Comparison of ENCODE assay signal across 24 cellular contexts in genomic region chr17:17806035-17806434, GRCh38. TPM values are rescaled to one million over a fixed set of nuclear protein-coding genes. Genes with fewer than 3 reads are reported as not detected.
A peak's percentile ranks its signal among the peaks of the same experiment; 100 is the strongest.
DNase-seq lines count a peak whose midpoint lies in the region; ATAC-seq and TF ChIP-seq lines count a peak whose summit lies in the region.
"Had no signal": no experiment of that assay in that cellular context is flagged by ENCODE, and none has a peak within 500 bp of the region (broad histone marks: within the 10 kb centered on the region; RNA-seq: fewer than 3 reads in every experiment).

No MANE protein-coding gene starts in this region.

- no peaks in the 10 kb centered on the region for H3K9me3 ChIP-seq in skeletal muscle tissue (ENCODE audit: control insufficient read depth in 3 of 3, low read length in 3 of 3)
- H3K9me3 ChIP-seq: BE2C, upper lobe of right lung had no signal

- H3K4me3 Mint-ChIP-seq in HFFc6, result peak overlapping the region; percentile 20; the same call in 1 of the 2 replicates
- peak overlapping the region; percentile 63 for H3K4me3 Mint-ChIP-seq in endothelial cell (ENCODE audit: unreplicated experiment)
- H3K4me3 Mint-ChIP-seq: activated B cell treated with CpG ODN at 0.5 μM for 24 hours; activated CD4-positive, alpha-beta memory T cell treated with anti-CD3 and anti-CD28 coated beads for 36 hours had no signal

- no peaks in the 10 kb centered on the region for H3K36me3 Mint-ChIP-seq in activated naive CD4-positive, alpha-beta T cell treated with anti-CD3 and anti-CD28 coated beads, Interleukin-2, amount 50 U/mL, for 72 hours
- H3K36me3 Mint-ChIP-seq in HFFc6 (ENCODE audit: low read depth), result peaks cover 19% of the 10 kb centered on the region
- peaks cover 25% of the 10 kb centered on the region for H3K36me3 Mint-ChIP-seq in endothelial cell (ENCODE audit: low read depth, unreplicated experiment)

- H3K9ac ChIP-seq in skeletal muscle tissue (ENCODE audit: low read depth in 1 of 3, low read length in 3 of 3), result peak overlapping the region in 2 of 3 donors; percentile 1 to 66
- H3K9ac ChIP-seq: KMS-11, parathyroid adenoma had no signal

- no peaks in the 10 kb centered on the region for H3K9me3 Mint-ChIP-seq in activated naive CD4-positive, alpha-beta T cell treated with anti-CD3 and anti-CD28 coated beads, Interleukin-2, amount 50 U/mL, for 72 hours
- no peaks in the 10 kb centered on the region for H3K9me3 Mint-ChIP-seq in HFFc6
- no peaks in the 10 kb centered on the region for H3K9me3 Mint-ChIP-seq in endothelial cell (ENCODE audit: unreplicated experiment)
- H3K9me3 Mint-ChIP-seq: activated B cell treated with CpG ODN at 0.5 μM for 24 hours; activated CD4-positive, alpha-beta memory T cell treated with anti-CD3 and anti-CD28 coated beads for 36 hours; naive B cell had no signal

- ATAC-seq in activated naive CD4-positive, alpha-beta T cell treated with anti-CD3 and anti-CD28 coated beads, Interleukin-2, amount 50 U/mL, for 72 hours, result no peak
- ATAC-seq in left colon, result no peak
- ATAC-seq in GM19397 (IDR thresholded peaks at IDR 0.05; ENCODE audit: unreplicated experiment), result no peak
- ATAC-seq: sciatic nerve, upper lobe of right lung had no signal

- peaks cover 12 to 26% (median 23%) of the 10 kb centered on the region in 3 donors for H3K4me1 ChIP-seq in skeletal muscle tissue (ENCODE audit: control insufficient read depth in 3 of 3, insufficient read depth in 3 of 3, low read length in 3 of 3)
- H3K4me1 ChIP-seq: parathyroid adenoma, upper lobe of right lung had no signal

- intact Hi-C loops in left colon (cut with DNase I, micrococcal nuclease), result no loop called here

- peaks cover 6% of the 10 kb centered on the region; the same call in 1 of the 2 replicates for H3K4me1 Mint-ChIP-seq in HFFc6 (ENCODE audit: low read depth)
- H3K4me1 Mint-ChIP-seq in endothelial cell (ENCODE audit: unreplicated experiment), result peaks cover 7% of the 10 kb centered on the region

- no peak for DNase-seq in activated naive CD4-positive, alpha-beta T cell treated with anti-CD3 and anti-CD28 coated beads, Interleukin-2, amount 50 U/mL, for 72 hours (ENCODE audit: low spot score in 2 of 2)
- DNase-seq in activated naive CD4-positive, alpha-beta T cell treated with Interleukin-2 at 50 U/mL for 16 hours, result no peak
- no peak for DNase-seq in HFFc6
- DNase-seq in endothelial cell (ENCODE audit: low spot score), result no peak
- DNase-seq in left colon, result no peak
- no peak for DNase-seq in caudate nucleus (lab: John Stamatoyannopoulos, UW)
- DNase-seq: activated B cell treated with CpG ODN at 0.5 μM for 24 hours; activated CD4-positive, alpha-beta memory T cell treated with anti-CD3 and anti-CD28 coated beads for 36 hours; activated naive CD4-positive, alpha-beta T cell; aorta; BE2C; DMS79; GF-D8; mesendoderm; naive B cell; NCI-H1436; NCI-H2107; T1000; upper lobe of right lung had no signal

- peak overlapping the region; percentile 38 to 82 for H3K27ac Mint-ChIP-seq in activated naive CD4-positive, alpha-beta T cell treated with anti-CD3 and anti-CD28 coated beads, Interleukin-2, amount 50 U/mL, for 72 hours
- H3K27ac Mint-ChIP-seq in HFFc6 (peak overlapping the region; percentile 64), endothelial cell (ENCODE audit: unreplicated experiment) (peak overlapping the region; percentile 80)
- H3K27ac Mint-ChIP-seq: activated B cell treated with CpG ODN at 0.5 μM for 24 hours; activated CD4-positive, alpha-beta memory T cell treated with anti-CD3 and anti-CD28 coated beads for 36 hours had no signal

- no peak overlapping the region for H3K4me3 ChIP-seq in skeletal muscle tissue (ENCODE audit: low read length in 3 of 3)
- H3K4me3 ChIP-seq: upper lobe of right lung had no signal

- TF ChIP-seq CTCF in HFFc6 (IDR thresholded peaks at IDR 0.05), result no peak
- TF ChIP-seq CTCF in endothelial cell (IDR thresholded peaks at IDR 0.05; ENCODE audit: unreplicated experiment), result no peak

- H3K27ac ChIP-seq in skeletal muscle tissue (ENCODE audit: low read depth, low read length), result peak overlapping the region; percentile 65
- no peak overlapping the region for H3K27ac ChIP-seq in caudate nucleus (ENCODE audit: low read depth, low read length)
- H3K27ac ChIP-seq: KMS-11, parathyroid adenoma, upper lobe of right lung had no signal

- H3K27me3 ChIP-seq in skeletal muscle tissue (ENCODE audit: control insufficient read depth in 3 of 3, insufficient read depth in 3 of 3, low read length in 3 of 3), result no peaks in the 10 kb centered on the region
- H3K27me3 ChIP-seq: BE2C, upper lobe of right lung had no signal

- H3K27me3 Mint-ChIP-seq in HFFc6 (ENCODE audit: insufficient read depth) (peaks cover 14% of the 10 kb centered on the region), endothelial cell (ENCODE audit: unreplicated experiment) (peaks cover 25% of the 10 kb centered on the region)
- H3K27me3 Mint-ChIP-seq: activated B cell treated with CpG ODN at 0.5 μM for 24 hours; activated CD4-positive, alpha-beta memory T cell treated with anti-CD3 and anti-CD28 coated beads for 36 hours; naive B cell had no signal

- peaks cover 6 to 13% (median 13%) of the 10 kb centered on the region in 3 donors for H3K36me3 ChIP-seq in skeletal muscle tissue (ENCODE audit: control insufficient read depth in 3 of 3, insufficient read depth in 3 of 3, low read length in 3 of 3)

RNA-seq across cellular contexts. Expression of gene SREBF1, which starts 30.8 kb away (rescaled TPM):
- total RNA-seq in activated naive CD4-positive, alpha-beta T cell treated with anti-CD3 and anti-CD28 coated beads, Interleukin-2, amount 50 U/mL, for 72 hours, result 100 to 1,000 TPM in 1 of 2 donors, 10 to 100 TPM in 1; 67.2 to 103 TPM
- total RNA-seq in HFFc6 (2021; fragmentation: NEBNext Ultra II Directional; extraction: Animal tissue kit (Norgen Biotek cat#: 25700)), result 10 to 100 TPM; 34.9 to 51.7 (median 40.5) TPM
- total RNA-seq in endothelial cell (ENCODE audit: unreplicated experiment) (146 TPM), skeletal muscle tissue (23.0 TPM), left colon (100 to 1,000 TPM; 125 to 161 TPM)
